Comparison of ENCODE assay signal across 13 cellular contexts in genomic region chr2:38261569-38262513, GRCh38.
DNase-seq lines count a peak whose midpoint lies in the region; ATAC-seq and TF ChIP-seq lines count a peak whose summit lies in the region.
"Had no signal": no experiment of that assay in that cellular context is flagged by ENCODE, and none has a peak within 500 bp of the region (broad histone marks: within the 10 kb centered on the region; RNA-seq: fewer than 3 reads in every experiment).

No MANE protein-coding gene starts in this region.

- ATAC-seq in Right ventricle myocardium inferior (peak; percentile 20), Right ventricle myocardium superior (ENCODE audit: poor library complexity) (no peak), HG03442 (IDR thresholded peaks at IDR 0.05; ENCODE audit: unreplicated experiment) (peak; percentile 61), upper lobe of left lung (ENCODE audit: low FRiP score in 2 of 2) (peak in 1 of 2 donors; percentile 32), mucosa of descending colon (no peak)

- TF ChIP-seq CTCF in nephron (IDR thresholded peaks at IDR 0.05; ENCODE audit: unreplicated experiment in 3 of 3) = no peak
- no peak for TF ChIP-seq CTCF in upper lobe of left lung (IDR thresholded peaks at IDR 0.05)
- TF ChIP-seq CTCF in mucosa of descending colon (IDR thresholded peaks at IDR 0.05) = no peak
- TF ChIP-seq CTCF in mesothelial cell of epicardium (IDR thresholded peaks at IDR 0.05; ENCODE audit: unreplicated experiment) = no peak

- intact Hi-C loops in Right ventricle myocardium inferior (cut with DNase I) (no loop called here), Right ventricle myocardium superior (cut with DNase I) (no loop called here), mucosa of descending colon (cut with DNase I, micrococcal nuclease) (no loop called here)

- H3K4me1 Mint-ChIP-seq in nephron (peaks cover 47% of the 10 kb centered on the region), mesothelial cell of epicardium (peaks cover 21% of the 10 kb centered on the region)

- TF ChIP-seq EP300 in upper lobe of left lung (IDR thresholded peaks at IDR 0.05) = no peak

- H3K27me3 Mint-ChIP-seq in nephron (ENCODE audit: low read depth) (peaks cover 11% of the 10 kb centered on the region), mesothelial cell of epicardium (ENCODE audit: low read depth) (no peaks in the 10 kb centered on the region)

- H3K9me3 ChIP-seq in upper lobe of left lung (no peaks in the 10 kb centered on the region), mucosa of descending colon (no peaks in the 10 kb centered on the region)
- H3K9me3 ChIP-seq: vagina had no signal

- H3K4me1 ChIP-seq in upper lobe of left lung (no peaks in the 10 kb centered on the region), mucosa of descending colon (ENCODE audit: low read depth) (no peaks in the 10 kb centered on the region)
- H3K4me1 ChIP-seq: vagina had no signal

- H3K4me3 ChIP-seq in upper lobe of left lung (no peak overlapping the region), mucosa of descending colon (no peak overlapping the region)
- H3K4me3 ChIP-seq: vagina had no signal

- no peak overlapping the region for H3K4me3 Mint-ChIP-seq in nephron
- no peak overlapping the region for H3K4me3 Mint-ChIP-seq in mesothelial cell of epicardium

- H3K36me3 ChIP-seq in upper lobe of left lung (no peaks in the 10 kb centered on the region), mucosa of descending colon (ENCODE audit: low read depth) (no peaks in the 10 kb centered on the region)
- H3K36me3 ChIP-seq: vagina had no signal

- H3K27me3 ChIP-seq in upper lobe of left lung = no peaks in the 10 kb centered on the region
- H3K27me3 ChIP-seq: vagina had no signal

- H3K9me3 Mint-ChIP-seq in nephron (no peaks in the 10 kb centered on the region), mesothelial cell of epicardium (no peaks in the 10 kb centered on the region)

- DNase-seq in Right ventricle myocardium inferior (ENCODE audit: missing footprints) = no peak
- DNase-seq in Right ventricle myocardium superior = no peak
- peak; percentile 12 to 29 for DNase-seq in upper lobe of left lung
- DNase-seq in mucosa of descending colon = no peak
- DNase-seq in NOMO-1 treated with DMSO at 0.1 percent for 48 hours (lab: John Stamatoyannopoulos, UW; ENCODE audit: unreplicated experiment) = no peak
- no peak for DNase-seq in mesothelial cell of epicardium (ENCODE audit: low spot score in 2 of 2, unreplicated experiment in 2 of 2)
- DNase-seq: activated gamma-delta T cell, cerebellar nuclear complex, mesendoderm, NCI-H510A treated with DMSO at 0.1 percent for 48 hours had no signal

- peak overlapping the region; percentile 67 to 99 (median 77) for H3K27ac Mint-ChIP-seq in nephron
- H3K27ac Mint-ChIP-seq in mesothelial cell of epicardium = no peak overlapping the region

- 73 to 81% methylated on average over 17 of the region's 17 CpGs for WGBS in upper lobe of left lung, 2 donors

- H3K36me3 Mint-ChIP-seq in nephron (ENCODE audit: low read depth) (no peaks in the 10 kb centered on the region), mesothelial cell of epicardium (no peaks in the 10 kb centered on the region)

- TF ChIP-seq POLR2A in upper lobe of left lung (IDR thresholded peaks at IDR 0.05) = peak in 1 of 4 donors; percentile 43

- H3K27ac ChIP-seq in upper lobe of left lung = peak overlapping the region in 1 of 4 donors; percentile 43
- H3K27ac ChIP-seq: vagina had no signal

Comparison
In these comparisons a context has a peak if more than half of its experiments do, and no peak if none do; other contexts are left out.
1. ATAC-seq: peak in Right ventricle myocardium inferior (single experiment) and HG03442 (single experiment); none in Right ventricle myocardium superior (single experiment) and mucosa of descending colon (single experiment).
2. DNase-seq: peak in upper lobe of left lung (2 of 2); none in Right ventricle myocardium inferior (single experiment), Right ventricle myocardium superior (single experiment), mucosa of descending colon (0 of 3), NOMO-1 treated with DMSO at 0.1 percent for 48 hours (single experiment) and mesothelial cell of epicardium (0 of 2).